Comparison of ENCODE assay signal across 9 cellular contexts in genomic region chr2:63056309-63057065, GRCh38. TPM values are rescaled to one million over a fixed set of nuclear protein-coding genes. Genes with fewer than 3 reads are reported as not detected.
DNase-seq lines count a peak whose midpoint lies in the region; ATAC-seq and TF ChIP-seq lines count a peak whose summit lies in the region.
"Had no signal": no experiment of that assay in that cellular context is flagged by ENCODE, and none has a peak within 500 bp of the region (broad histone marks: within the 10 kb centered on the region; RNA-seq: fewer than 3 reads in every experiment).

No MANE protein-coding gene starts in this region.

- H3K4me3 ChIP-seq in SK-N-SH (ENCODE audit: low read depth in 2 of 2, low read length in 1 of 2) (no peak overlapping the region), spleen (peak overlapping the region in 4 of 8 donors; percentile 5 to 60 (median 19)), prostate gland (no peak overlapping the region), OCI-LY7 (ENCODE audit: low read depth, low read length, poor library complexity, severe bottlenecking) (no peak overlapping the region)

- TF ChIP-seq RAD21 in SK-N-SH (IDR thresholded peaks at IDR 0.05; ENCODE audit: low read length) = no peak

- H3K27me3 ChIP-seq in SK-N-SH (ENCODE audit: insufficient read depth) (peaks cover 38% of the 10 kb centered on the region), spleen (replicated peaks in 1 of 7) (peaks cover 31 to 100% (median 100%) of the 10 kb centered on the region in 7 donors), prostate gland (replicated peaks; ENCODE audit: insufficient read depth) (peaks cover 48% of the 10 kb centered on the region)

- ATAC-seq in Right ventricle myocardium superior (ENCODE audit: poor library complexity) = peak; percentile 45

- H3F3A ChIP-seq in SK-N-SH (replicated peaks; ENCODE audit: insufficient read depth) = no peaks in the 10 kb centered on the region

- H3K4me3 Mint-ChIP-seq in T-helper 1 cell treated with Interleukin-12 subunit alpha and Interleukin-12 subunit beta and Interleukin-4 antibody, amounts not matched to agents 30 μg/mL and 1 μg/mL, for 36 hours = peak overlapping the region; percentile 47

- TF ChIP-seq CTCF in SK-N-SH (IDR thresholded peaks at IDR 0.05) = no peak
- no peak for TF ChIP-seq CTCF in spleen (IDR thresholded peaks at IDR 0.05 in 8 of 11, conservative IDR thresholded peaks at IDR 0.05 in 3 of 11)
- TF ChIP-seq CTCF in prostate gland (IDR thresholded peaks at IDR 0.05) = no peak
- no peak for TF ChIP-seq CTCF in OCI-LY7 (conservative IDR thresholded peaks at IDR 0.05; ENCODE audit: low read length)

- TF ChIP-seq POLR2A in spleen (IDR thresholded peaks at IDR 0.05) (no peak), prostate gland (IDR thresholded peaks at IDR 0.05) (no peak)

- H3K79me2 ChIP-seq in SK-N-SH (ENCODE audit: insufficient read depth) (no peaks in the 10 kb centered on the region), OCI-LY7 (ENCODE audit: insufficient read depth, low read depth, low read length) (no peaks in the 10 kb centered on the region)

- DNase-seq in T-helper 1 cell (no peak), SK-N-SH (peak; percentile 75), Right ventricle myocardium superior (peak; percentile 61), spleen (peak; percentile 83), prostate gland (ENCODE audit: low spot score) (no peak), OCI-LY7 (ENCODE audit: low spot score) (no peak)
- no peak for DNase-seq in activated CD4-positive, CD25-positive, alpha-beta regulatory T cell treated with anti-CD3 and anti-CD28 coated beads, Interleukin-2, amount 50 U/mL, for 72 hours

- peak overlapping the region; percentile 59 for H3K27ac Mint-ChIP-seq in T-helper 1 cell treated with Interleukin-12 subunit alpha and Interleukin-12 subunit beta and Interleukin-4 antibody, amounts not matched to agents 30 μg/mL and 1 μg/mL, for 36 hours

- POLR2A ChIA-PET in SK-N-SH (lab: Yijun Ruan, JAX) = interaction anchor here (1.1 kb wide), 1 partner anchor 551 kb away, joined by 4 read pairs; the partner anchor contains the start of gene TMEM17
- POLR2A ChIA-PET in OCI-LY7 (lab: Charles Lee) = no interaction called here

- H3K27ac ChIP-seq in SK-N-SH (ENCODE audit: low read depth in 2 of 2, low read length in 1 of 2) (no peak overlapping the region), spleen (peak overlapping the region in 1 of 8 donors; percentile 52), prostate gland (no peak overlapping the region), OCI-LY7 (ENCODE audit: low read depth, low read length, poor library complexity, severe bottlenecking) (no peak overlapping the region)
- H3K27ac ChIP-seq: 22Rv1 had no signal

- CTCF ChIA-PET in SK-N-SH (lab: Yijun Ruan, JAX) = interaction anchor here (1.3 to 1.9 kb wide), 3 partner anchors 10 to 432 kb away, joined by 3 to 4 read pairs (median 3); no protein-coding TSS in a partner anchor
- CTCF ChIA-PET in OCI-LY7 (lab: Charles Lee; ENCODE audit: unreplicated experiment) = no interaction called here

- H2AFZ ChIP-seq in SK-N-SH (ENCODE audit: low read depth) (no peak overlapping the region), OCI-LY7 (ENCODE audit: low read length) (no peak overlapping the region)

- no TSS peak for BruUV-seq in OCI-LY7 (replicated peaks; lab: Mats Ljungman, UMichigan)

- peaks cover 90% of the 10 kb centered on the region for H3K27me3 Mint-ChIP-seq in T-helper 1 cell treated with Interleukin-12 subunit alpha and Interleukin-12 subunit beta and Interleukin-4 antibody, amounts not matched to agents 30 μg/mL and 1 μg/mL, for 36 hours (ENCODE audit: low read depth)

- H3K4me2 ChIP-seq in SK-N-SH = no peak overlapping the region
- no peak overlapping the region for H3K4me2 ChIP-seq in OCI-LY7 (ENCODE audit: low read length)

- H4K20me1 ChIP-seq in SK-N-SH (ENCODE audit: insufficient read depth) = no peaks in the 10 kb centered on the region; the same call in 1 of the 2 replicates
- no peaks in the 10 kb centered on the region for H4K20me1 ChIP-seq in OCI-LY7 (ENCODE audit: insufficient read depth, low read length)

- H3K9ac ChIP-seq in SK-N-SH = no peak overlapping the region

- H3K4me1 Mint-ChIP-seq in T-helper 1 cell treated with Interleukin-12 subunit alpha and Interleukin-12 subunit beta and Interleukin-4 antibody, amounts not matched to agents 30 μg/mL and 1 μg/mL, for 36 hours (ENCODE audit: low read depth) = peaks cover 28% of the 10 kb centered on the region

- peaks cover 8% of the 10 kb centered on the region for H3K36me3 Mint-ChIP-seq in T-helper 1 cell treated with Interleukin-12 subunit alpha and Interleukin-12 subunit beta and Interleukin-4 antibody, amounts not matched to agents 30 μg/mL and 1 μg/mL, for 36 hours (ENCODE audit: low read depth)

- WGBS in SK-N-SH (ENCODE audit: low lambda C conversion rate) = 48% methylated on average over 41 of the region's 42 CpGs
- WGBS in spleen, 5 donors = 6 to 13% (median 8%) methylated on average over 35 to 42 of the region's 42 CpGs
- WGBS in prostate gland = 14% methylated on average over 42 of the region's 42 CpGs

- H3K36me3 ChIP-seq in SK-N-SH (replicated peaks in 1 of 2; ENCODE audit: control insufficient read depth in 1 of 2, insufficient read depth in 2 of 2, low read length in 1 of 2) = no peaks in the 10 kb centered on the region
- H3K36me3 ChIP-seq in spleen = no peaks in the 10 kb centered on the region
- no peaks in the 10 kb centered on the region for H3K36me3 ChIP-seq in prostate gland
- no peaks in the 10 kb centered on the region for H3K36me3 ChIP-seq in OCI-LY7 (ENCODE audit: insufficient read depth, low read length)

- TF ChIP-seq EP300 in SK-N-SH (IDR thresholded peaks at IDR 0.05; ENCODE audit: borderline replicate concordance in 1 of 2, low read depth in 1 of 2, low read length in 1 of 2) = no peak

- H3K9me3 ChIP-seq in SK-N-SH (no peaks in the 10 kb centered on the region), spleen (peaks cover 0 to 16% (median 0%) of the 10 kb centered on the region in 8 donors), prostate gland (no peaks in the 10 kb centered on the region), OCI-LY7 (ENCODE audit: low read length) (no peaks in the 10 kb centered on the region)

- peaks cover 10% of the 10 kb centered on the region for H3K9me3 Mint-ChIP-seq in T-helper 1 cell treated with Interleukin-12 subunit alpha and Interleukin-12 subunit beta and Interleukin-4 antibody, amounts not matched to agents 30 μg/mL and 1 μg/mL, for 36 hours

- H3K9me2 ChIP-seq in SK-N-SH = no peaks in the 10 kb centered on the region
- H3K9me2 ChIP-seq in OCI-LY7 (ENCODE audit: insufficient read depth, low read length) = no peaks in the 10 kb centered on the region

- peaks cover 0 to 22% of the 10 kb centered on the region in 2 experiments; a peak in 1 of 4 replicates for H3K4me1 ChIP-seq in SK-N-SH (ENCODE audit: control insufficient read depth in 1 of 2, insufficient read depth in 2 of 2, low read depth in 1 of 2, low read length in 1 of 2)
- H3K4me1 ChIP-seq in spleen = peaks cover 38 to 91% (median 82%) of the 10 kb centered on the region in 6 donors
- no peaks in the 10 kb centered on the region for H3K4me1 ChIP-seq in prostate gland (replicated peaks)
- H3K4me1 ChIP-seq in OCI-LY7 (ENCODE audit: insufficient read depth, low read length, poor library complexity, severe bottlenecking) = no peaks in the 10 kb centered on the region

- intact Hi-C loops in Right ventricle myocardium superior (cut with DNase I) (no loop called here), spleen (cut with DNase I; ENCODE audit: low total_unique reads) (no loop called here), prostate gland (cut with DNase I) (no loop called here), OCI-LY7 (cut with micrococcal nuclease; ENCODE audit: unreplicated experiment) (no loop called here)

TF ChIP-seq in SK-N-SH, 30 proteins besides CTCF, POLR2A, EP300 and RAD21 (continues in another document):
- TF ChIP-seq, protein P1, sequence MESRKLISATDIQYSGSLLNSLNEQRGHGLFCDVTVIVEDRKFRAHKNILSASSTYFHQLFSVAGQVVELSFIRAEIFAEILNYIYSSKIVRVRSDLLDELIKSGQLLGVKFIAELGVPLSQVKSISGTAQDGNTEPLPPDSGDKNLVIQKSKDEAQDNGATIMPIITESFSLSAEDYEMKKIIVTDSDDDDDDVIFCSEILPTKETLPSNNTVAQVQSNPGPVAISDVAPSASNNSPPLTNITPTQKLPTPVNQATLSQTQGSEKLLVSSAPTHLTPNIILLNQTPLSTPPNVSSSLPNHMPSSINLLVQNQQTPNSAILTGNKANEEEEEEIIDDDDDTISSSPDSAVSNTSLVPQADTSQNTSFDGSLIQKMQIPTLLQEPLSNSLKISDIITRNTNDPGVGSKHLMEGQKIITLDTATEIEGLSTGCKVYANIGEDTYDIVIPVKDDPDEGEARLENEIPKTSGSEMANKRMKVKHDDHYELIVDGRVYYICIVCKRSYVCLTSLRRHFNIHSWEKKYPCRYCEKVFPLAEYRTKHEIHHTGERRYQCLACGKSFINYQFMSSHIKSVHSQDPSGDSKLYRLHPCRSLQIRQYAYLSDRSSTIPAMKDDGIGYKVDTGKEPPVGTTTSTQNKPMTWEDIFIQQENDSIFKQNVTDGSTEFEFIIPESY (IDR thresholded peaks at IDR 0.05; ENCODE audit: borderline replicate concordance, low read depth) = no peak
- TF ChIP-seq SMC3 (IDR thresholded peaks at IDR 0.05; ENCODE audit: low read depth, low read length) (no peak), EZH2phosphoT487 (IDR thresholded peaks at IDR 0.05; ENCODE audit: borderline replicate concordance, low read depth) (no peak), GABPA (IDR thresholded peaks at IDR 0.05; ENCODE audit: low read depth) (no peak), RXRA (IDR thresholded peaks at IDR 0.05; ENCODE audit: borderline replicate concordance, low read depth) (no peak), USF2 (IDR thresholded peaks at IDR 0.05; ENCODE audit: borderline replicate concordance, low read depth, low read length) (no peak)

RNA-seq across cellular contexts. Expression of gene OTX1, which starts 5.9 kb away (rescaled TPM):
- polyA plus RNA-seq in SK-N-SH (2012; rRNA removed) (0.15 and 0.20 TPM in 2 replicates), spleen (not detected)
- 0.12 and 0.13 TPM in 2 replicates for polyA plus RNA-seq in SK-N-SH (2012; cell fraction: cytosol; rRNA removed)
- 0.86 and 0.95 TPM in 2 replicates for polyA plus RNA-seq in SK-N-SH (2012; cell fraction: nucleus; rRNA removed)
- total RNA-seq in Right ventricle myocardium superior (not detected), spleen (under 1 TPM in 2 of 7 donors, not detected in 5; 0.23 to 0.37 TPM), prostate gland (1 to 10 TPM; 2.0 to 2.2 TPM), OCI-LY7 (2022) (2.5 and 2.9 TPM in 2 replicates)
- total RNA-seq in OCI-LY7 (2014; rRNA removed; shearing (Covaris generic)) = 1.0 and 1.3 TPM in 2 replicates

Comparison
In these comparisons a context has a peak if more than half of its experiments do, and no peak if none do; other contexts are left out.
1. DNase-seq: peak in SK-N-SH (single experiment), Right ventricle myocardium superior (single experiment) and spleen (single experiment); none in T-helper 1 cell (0 of 5), prostate gland (single experiment), OCI-LY7 (single experiment) and activated CD4-positive, CD25-positive, alpha-beta regulatory T cell treated with anti-CD3 and anti-CD28 coated beads, Interleukin-2, amount 50 U/mL, for 72 hours (single experiment).